Comparison of ENCODE assay signal across 8 cellular contexts in the genomic region with DNA sequence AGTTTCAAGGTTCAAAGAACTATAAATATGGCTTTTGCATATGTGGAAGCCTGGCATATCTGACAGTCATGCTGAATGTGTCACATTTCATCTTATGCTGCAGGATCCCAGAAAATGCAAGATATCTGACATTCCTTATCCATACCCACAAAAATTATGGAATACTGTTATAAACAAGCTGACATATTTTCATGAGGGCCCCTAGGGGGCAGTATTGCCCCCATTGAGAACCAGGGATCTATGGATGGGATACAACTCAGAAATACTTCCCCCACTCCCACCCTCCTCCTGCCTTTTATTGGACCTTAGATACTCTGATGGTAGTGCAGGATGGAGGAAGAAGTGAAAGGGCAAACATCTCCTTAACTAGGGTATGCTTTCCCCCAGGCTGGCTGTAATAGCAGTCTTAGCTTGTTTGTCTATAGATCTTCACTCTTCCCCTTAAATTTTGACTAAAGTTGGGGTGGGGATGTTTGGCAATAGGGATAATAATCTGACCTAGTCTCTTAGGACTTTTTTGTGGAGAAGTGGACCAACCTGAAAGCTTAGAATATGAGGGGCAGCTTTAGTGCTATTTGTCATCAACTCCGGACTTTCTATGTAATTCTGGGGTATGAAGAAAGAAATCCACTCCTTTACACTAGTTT. TPM values are rescaled to one million over a fixed set of nuclear protein-coding genes. Genes with fewer than 3 reads are reported as not detected.
DNase-seq lines count a peak whose midpoint lies in the region; ATAC-seq and TF ChIP-seq lines count a peak whose summit lies in the region.

No MANE protein-coding gene starts in this region.

- H3K4me3 ChIP-seq in heart left ventricle (no peak overlapping the region), testis (no peak overlapping the region)

- intact Hi-C loops in heart left ventricle (cut with DNase I) = loop anchor here (2.0 to 10.0 kb wide), 8 partner anchors 99 to 322 kb away; partner anchors contain the start of gene BET1 (in 4 of the 10)
- intact Hi-C loops in testis (cut with DNase I; ENCODE audit: low total_unique reads) = no loop called here

- no peak for TF ChIP-seq POLR2A in heart left ventricle (IDR thresholded peaks at IDR 0.05)
- TF ChIP-seq POLR2A in testis (IDR thresholded peaks at IDR 0.05) = no peak

- peak; percentile 53 for ATAC-seq in HG03175 (IDR thresholded peaks at IDR 0.05; ENCODE audit: unreplicated experiment)
- peak; percentile 95 for ATAC-seq in SK-N-SH treated with all-trans-retinoic acid at 6 μM for 48 hours
- ATAC-seq in heart left ventricle = peak; percentile 42 to 60 (median 51)
- no peak for ATAC-seq in HG03025 (IDR thresholded peaks at IDR 0.05; ENCODE audit: low FRiP score, unreplicated experiment)

- DNase-seq in D341Med (ENCODE audit: low spot score) (peak; percentile 40), heart left ventricle (peak in 1 of 5 donors; percentile 28), testis (peak; percentile 18), NCI-H226 (no peak), DMS79 (lab: John Stamatoyannopoulos, UW) (no peak)

- H3K36me3 ChIP-seq in heart left ventricle (no peaks in the 10 kb centered on the region), testis (ENCODE audit: low read depth, missing control alignments) (no peaks in the 10 kb centered on the region)

- H3K4me1 ChIP-seq in heart left ventricle = peaks cover 0 to 5% (median 0%) of the 10 kb centered on the region in 12 donors
- H3K4me1 ChIP-seq in testis = no peaks in the 10 kb centered on the region

- H3K27me3 ChIP-seq in heart left ventricle = no peaks in the 10 kb centered on the region
- H3K27me3 ChIP-seq in testis = no peaks in the 10 kb centered on the region

- H3K9me3 ChIP-seq in heart left ventricle (no peaks in the 10 kb centered on the region), testis (no peaks in the 10 kb centered on the region)

- peak; percentile 62 to 90 (median 79) for TF ChIP-seq CTCF in heart left ventricle (IDR thresholded peaks at IDR 0.05)
- TF ChIP-seq CTCF in testis (IDR thresholded peaks at IDR 0.05) = peak in 2 of 3 experiments; percentile 53 to 82

- H3K27ac ChIP-seq in heart left ventricle (no peak overlapping the region), testis (no peak overlapping the region)

- WGBS in heart left ventricle, 4 donors = 90 to 98% (median 94%) methylated on average over 1 of the region's 1 CpG
- WGBS in testis, 2 donors = 94 to 100% methylated on average over 1 of the region's 1 CpG

TF ChIP-seq in SK-N-SH treated with all-trans-retinoic acid at 6 μM for 48 hours, 23 proteins besides CTCF, POLR2A, EP300 and RAD21:
- TF ChIP-seq BACH2 (CRISPR knock-in tag; IDR thresholded peaks at IDR 0.05; ENCODE audit: borderline replicate concordance) = no peak
- no peak for TF ChIP-seq ESRRG (CRISPR knock-in tag; IDR thresholded peaks at IDR 0.05)
- TF ChIP-seq CSRNP3 (CRISPR knock-in tag; IDR thresholded peaks at IDR 0.05) = no peak
- no peak for TF ChIP-seq ZFP30 (CRISPR knock-in tag; IDR thresholded peaks at IDR 0.05)
- no peak for TF ChIP-seq POU6F1 (CRISPR knock-in tag; IDR thresholded peaks at IDR 0.05; ENCODE audit: borderline replicate concordance, low read depth)
- TF ChIP-seq OSR1 (CRISPR knock-in tag; IDR thresholded peaks at IDR 0.05) = no peak
- TF ChIP-seq ARNTL (CRISPR knock-in tag; IDR thresholded peaks at IDR 0.05; ENCODE audit: borderline replicate concordance, low read depth) = no peak
- TF ChIP-seq TOX (CRISPR knock-in tag; IDR thresholded peaks at IDR 0.05; ENCODE audit: borderline replicate concordance) = no peak
- TF ChIP-seq CREB5 (CRISPR knock-in tag; IDR thresholded peaks at IDR 0.05; ENCODE audit: low read depth) = no peak
- no peak for TF ChIP-seq PPARA (CRISPR knock-in tag; IDR thresholded peaks at IDR 0.05; ENCODE audit: borderline replicate concordance)
- no peak for TF ChIP-seq TCF4 (CRISPR knock-in tag; IDR thresholded peaks at IDR 0.05; ENCODE audit: borderline replicate concordance)
- TF ChIP-seq, protein P1, sequence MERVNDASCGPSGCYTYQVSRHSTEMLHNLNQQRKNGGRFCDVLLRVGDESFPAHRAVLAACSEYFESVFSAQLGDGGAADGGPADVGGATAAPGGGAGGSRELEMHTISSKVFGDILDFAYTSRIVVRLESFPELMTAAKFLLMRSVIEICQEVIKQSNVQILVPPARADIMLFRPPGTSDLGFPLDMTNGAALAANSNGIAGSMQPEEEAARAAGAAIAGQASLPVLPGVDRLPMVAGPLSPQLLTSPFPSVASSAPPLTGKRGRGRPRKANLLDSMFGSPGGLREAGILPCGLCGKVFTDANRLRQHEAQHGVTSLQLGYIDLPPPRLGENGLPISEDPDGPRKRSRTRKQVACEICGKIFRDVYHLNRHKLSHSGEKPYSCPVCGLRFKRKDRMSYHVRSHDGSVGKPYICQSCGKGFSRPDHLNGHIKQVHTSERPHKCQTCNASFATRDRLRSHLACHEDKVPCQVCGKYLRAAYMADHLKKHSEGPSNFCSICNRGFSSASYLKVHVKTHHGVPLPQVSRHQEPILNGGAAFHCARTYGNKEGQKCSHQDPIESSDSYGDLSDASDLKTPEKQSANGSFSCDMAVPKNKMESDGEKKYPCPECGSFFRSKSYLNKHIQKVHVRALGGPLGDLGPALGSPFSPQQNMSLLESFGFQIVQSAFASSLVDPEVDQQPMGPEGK (CRISPR knock-in tag; IDR thresholded peaks at IDR 0.05; ENCODE audit: borderline replicate concordance) = no peak
- no peak for TF ChIP-seq ZC3H10 (CRISPR knock-in tag; IDR thresholded peaks at IDR 0.05)
- TF ChIP-seq ISL1 (CRISPR knock-in tag; IDR thresholded peaks at IDR 0.05) = no peak
- no peak for TF ChIP-seq GLIS3 (CRISPR knock-in tag; IDR thresholded peaks at IDR 0.05)
- TF ChIP-seq ZNF8 (CRISPR knock-in tag; IDR thresholded peaks at IDR 0.05) = no peak
- TF ChIP-seq ZNF70 (CRISPR knock-in tag; IDR thresholded peaks at IDR 0.05) = no peak
- no peak for TF ChIP-seq CSDC2 (CRISPR knock-in tag; IDR thresholded peaks at IDR 0.05)

RNA-seq across cellular contexts. Expression of gene GNGT1, which starts 3.5 kb away (rescaled TPM):
- total RNA-seq in heart left ventricle (not detected), testis (not detected)
- polyA plus RNA-seq in heart left ventricle (not detected), testis (ENCODE audit: insufficient read depth, low read depth, low replicate concordance) (not detected)

RNA-seq across cellular contexts. Expression of gene TFPI2, which starts 12.3 kb away (rescaled TPM):
- 10 to 100 TPM in 1 of 9 donors, 1 to 10 TPM in 6, under 1 TPM in 2; 0.92 to 26.8 (median 1.9) TPM for total RNA-seq in heart left ventricle
- 10 to 100 TPM in 1 of 2 donors, 1 to 10 TPM in 1; 1.7 to 10.1 TPM for polyA plus RNA-seq in heart left ventricle
- total RNA-seq in testis = 1 to 10 TPM; 1.3 to 1.8 TPM
- 4.6 TPM for polyA plus RNA-seq in testis (ENCODE audit: insufficient read depth, low read depth, low replicate concordance)

RNA-seq across cellular contexts. Expression of gene GNG11, which starts 18.6 kb away (rescaled TPM):
- total RNA-seq in heart left ventricle (10 to 100 TPM; 10.5 to 29.1 (median 18.0) TPM), testis (1 to 10 TPM; 3.9 to 4.0 TPM)
- polyA plus RNA-seq in heart left ventricle (10 to 100 TPM; 29.4 to 37.7 TPM), testis (ENCODE audit: insufficient read depth, low read depth, low replicate concordance) (11.7 TPM)

Comparison
In these comparisons a context has a peak if more than half of its experiments do, and no peak if none do; other contexts are left out.
1. DNase-seq: peak in D341Med (single experiment) and testis (single experiment); none in NCI-H226 (single experiment) and DMS79 (single experiment).